1 cellular context compared by ENCODE assay signal in the genomic region with DNA sequence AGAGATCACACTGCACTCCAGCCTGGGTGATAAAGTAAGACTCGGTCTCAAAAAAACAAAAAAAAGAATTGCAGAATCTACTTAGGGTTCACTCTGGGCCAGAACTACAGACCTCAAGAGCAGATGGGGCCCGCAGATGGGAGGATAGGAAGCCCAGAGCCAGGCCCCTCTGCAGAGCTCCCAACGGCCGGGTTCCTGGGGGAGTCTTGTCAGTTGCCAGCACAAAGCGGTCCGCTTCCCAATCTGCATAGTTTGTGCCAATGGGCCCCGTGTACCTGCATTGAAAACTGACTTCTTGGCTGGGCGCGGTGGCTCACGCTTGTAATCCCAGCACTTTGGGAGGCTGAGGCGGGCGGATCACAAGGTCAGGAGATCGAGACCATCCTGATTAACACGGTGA.
TF ChIP-seq lines count a peak whose summit lies in the region.

No MANE protein-coding gene starts in this region.

TF ChIP-seq in GM23338, 12 proteins besides CTCF, POLR2A, EP300 and RAD21 (continued from another document):
- TF ChIP-seq, protein P1, sequence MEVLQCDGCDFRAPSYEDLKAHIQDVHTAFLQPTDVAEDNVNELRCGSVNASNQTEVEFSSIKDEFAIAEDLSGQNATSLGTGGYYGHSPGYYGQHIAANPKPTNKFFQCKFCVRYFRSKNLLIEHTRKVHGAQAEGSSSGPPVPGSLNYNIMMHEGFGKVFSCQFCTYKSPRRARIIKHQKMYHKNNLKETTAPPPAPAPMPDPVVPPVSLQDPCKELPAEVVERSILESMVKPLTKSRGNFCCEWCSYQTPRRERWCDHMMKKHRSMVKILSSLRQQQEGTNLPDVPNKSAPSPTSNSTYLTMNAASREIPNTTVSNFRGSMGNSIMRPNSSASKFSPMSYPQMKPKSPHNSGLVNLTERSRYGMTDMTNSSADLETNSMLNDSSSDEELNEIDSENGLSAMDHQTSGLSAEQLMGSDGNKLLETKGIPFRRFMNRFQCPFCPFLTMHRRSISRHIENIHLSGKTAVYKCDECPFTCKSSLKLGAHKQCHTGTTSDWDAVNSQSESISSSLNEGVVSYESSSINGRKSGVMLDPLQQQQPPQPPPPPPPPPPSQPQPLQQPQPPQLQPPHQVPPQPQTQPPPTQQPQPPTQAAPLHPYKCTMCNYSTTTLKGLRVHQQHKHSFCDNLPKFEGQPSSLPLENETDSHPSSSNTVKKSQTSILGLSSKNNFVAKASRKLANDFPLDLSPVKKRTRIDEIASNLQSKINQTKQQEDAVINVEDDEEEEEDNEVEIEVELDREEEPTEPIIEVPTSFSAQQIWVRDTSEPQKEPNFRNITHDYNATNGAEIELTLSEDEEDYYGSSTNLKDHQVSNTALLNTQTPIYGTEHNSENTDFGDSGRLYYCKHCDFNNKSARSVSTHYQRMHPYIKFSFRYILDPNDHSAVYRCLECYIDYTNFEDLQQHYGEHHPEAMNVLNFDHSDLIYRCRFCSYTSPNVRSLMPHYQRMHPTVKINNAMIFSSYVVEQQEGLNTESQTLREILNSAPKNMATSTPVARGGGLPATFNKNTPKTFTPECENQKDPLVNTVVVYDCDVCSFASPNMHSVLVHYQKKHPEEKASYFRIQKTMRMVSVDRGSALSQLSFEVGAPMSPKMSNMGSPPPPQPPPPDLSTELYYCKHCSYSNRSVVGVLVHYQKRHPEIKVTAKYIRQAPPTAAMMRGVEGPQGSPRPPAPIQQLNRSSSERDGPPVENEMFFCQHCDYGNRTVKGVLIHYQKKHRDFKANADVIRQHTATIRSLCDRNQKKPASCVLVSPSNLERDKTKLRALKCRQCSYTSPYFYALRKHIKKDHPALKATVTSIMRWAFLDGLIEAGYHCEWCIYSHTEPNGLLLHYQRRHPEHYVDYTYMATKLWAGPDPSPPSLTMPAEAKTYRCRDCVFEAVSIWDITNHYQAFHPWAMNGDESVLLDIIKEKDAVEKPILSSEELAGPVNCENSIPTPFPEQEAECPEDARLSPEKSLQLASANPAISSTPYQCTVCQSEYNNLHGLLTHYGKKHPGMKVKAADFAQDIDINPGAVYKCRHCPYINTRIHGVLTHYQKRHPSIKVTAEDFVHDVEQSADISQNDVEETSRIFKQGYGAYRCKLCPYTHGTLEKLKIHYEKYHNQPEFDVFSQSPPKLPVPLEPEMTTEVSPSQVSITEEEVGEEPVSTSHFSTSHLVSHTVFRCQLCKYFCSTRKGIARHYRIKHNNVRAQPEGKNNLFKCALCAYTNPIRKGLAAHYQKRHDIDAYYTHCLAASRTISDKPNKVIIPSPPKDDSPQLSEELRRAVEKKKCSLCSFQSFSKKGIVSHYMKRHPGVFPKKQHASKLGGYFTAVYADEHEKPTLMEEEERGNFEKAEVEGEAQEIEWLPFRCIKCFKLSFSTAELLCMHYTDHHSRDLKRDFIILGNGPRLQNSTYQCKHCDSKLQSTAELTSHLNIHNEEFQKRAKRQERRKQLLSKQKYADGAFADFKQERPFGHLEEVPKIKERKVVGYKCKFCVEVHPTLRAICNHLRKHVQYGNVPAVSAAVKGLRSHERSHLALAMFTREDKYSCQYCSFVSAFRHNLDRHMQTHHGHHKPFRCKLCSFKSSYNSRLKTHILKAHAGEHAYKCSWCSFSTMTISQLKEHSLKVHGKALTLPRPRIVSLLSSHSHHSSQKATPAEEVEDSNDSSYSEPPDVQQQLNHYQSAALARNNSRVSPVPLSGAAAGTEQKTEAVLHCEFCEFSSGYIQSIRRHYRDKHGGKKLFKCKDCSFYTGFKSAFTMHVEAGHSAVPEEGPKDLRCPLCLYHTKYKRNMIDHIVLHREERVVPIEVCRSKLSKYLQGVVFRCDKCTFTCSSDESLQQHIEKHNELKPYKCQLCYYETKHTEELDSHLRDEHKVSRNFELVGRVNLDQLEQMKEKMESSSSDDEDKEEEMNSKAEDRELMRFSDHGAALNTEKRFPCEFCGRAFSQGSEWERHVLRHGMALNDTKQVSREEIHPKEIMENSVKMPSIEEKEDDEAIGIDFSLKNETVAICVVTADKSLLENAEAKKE (CRISPR knock-in tag; IDR thresholded peaks at IDR 0.05): no peak
- TF ChIP-seq CREB1 (CRISPR knock-in tag; IDR thresholded peaks at IDR 0.05; ENCODE audit: low read depth): no peak
- TF ChIP-seq, protein P2, sequence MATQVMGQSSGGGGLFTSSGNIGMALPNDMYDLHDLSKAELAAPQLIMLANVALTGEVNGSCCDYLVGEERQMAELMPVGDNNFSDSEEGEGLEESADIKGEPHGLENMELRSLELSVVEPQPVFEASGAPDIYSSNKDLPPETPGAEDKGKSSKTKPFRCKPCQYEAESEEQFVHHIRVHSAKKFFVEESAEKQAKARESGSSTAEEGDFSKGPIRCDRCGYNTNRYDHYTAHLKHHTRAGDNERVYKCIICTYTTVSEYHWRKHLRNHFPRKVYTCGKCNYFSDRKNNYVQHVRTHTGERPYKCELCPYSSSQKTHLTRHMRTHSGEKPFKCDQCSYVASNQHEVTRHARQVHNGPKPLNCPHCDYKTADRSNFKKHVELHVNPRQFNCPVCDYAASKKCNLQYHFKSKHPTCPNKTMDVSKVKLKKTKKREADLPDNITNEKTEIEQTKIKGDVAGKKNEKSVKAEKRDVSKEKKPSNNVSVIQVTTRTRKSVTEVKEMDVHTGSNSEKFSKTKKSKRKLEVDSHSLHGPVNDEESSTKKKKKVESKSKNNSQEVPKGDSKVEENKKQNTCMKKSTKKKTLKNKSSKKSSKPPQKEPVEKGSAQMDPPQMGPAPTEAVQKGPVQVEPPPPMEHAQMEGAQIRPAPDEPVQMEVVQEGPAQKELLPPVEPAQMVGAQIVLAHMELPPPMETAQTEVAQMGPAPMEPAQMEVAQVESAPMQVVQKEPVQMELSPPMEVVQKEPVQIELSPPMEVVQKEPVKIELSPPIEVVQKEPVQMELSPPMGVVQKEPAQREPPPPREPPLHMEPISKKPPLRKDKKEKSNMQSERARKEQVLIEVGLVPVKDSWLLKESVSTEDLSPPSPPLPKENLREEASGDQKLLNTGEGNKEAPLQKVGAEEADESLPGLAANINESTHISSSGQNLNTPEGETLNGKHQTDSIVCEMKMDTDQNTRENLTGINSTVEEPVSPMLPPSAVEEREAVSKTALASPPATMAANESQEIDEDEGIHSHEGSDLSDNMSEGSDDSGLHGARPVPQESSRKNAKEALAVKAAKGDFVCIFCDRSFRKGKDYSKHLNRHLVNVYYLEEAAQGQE (IDR thresholded peaks at IDR 0.05; ENCODE audit: unreplicated experiment): no peak
- TF ChIP-seq ZNF331 (CRISPR knock-in tag; IDR thresholded peaks at IDR 0.05; ENCODE audit: low read depth): no peak
- TF ChIP-seq EZH2 (IDR thresholded peaks at IDR 0.05; ENCODE audit: low read depth, unreplicated experiment): no peak
- no peak for TF ChIP-seq NANOG (IDR thresholded peaks at IDR 0.05; ENCODE audit: borderline replicate concordance)
- TF ChIP-seq EZH2phosphoT487 (IDR thresholded peaks at IDR 0.05; ENCODE audit: unreplicated experiment): no peak
- no peak for TF ChIP-seq STAT1 (IDR thresholded peaks at IDR 0.05; ENCODE audit: unreplicated experiment)
- TF ChIP-seq, protein P3, sequence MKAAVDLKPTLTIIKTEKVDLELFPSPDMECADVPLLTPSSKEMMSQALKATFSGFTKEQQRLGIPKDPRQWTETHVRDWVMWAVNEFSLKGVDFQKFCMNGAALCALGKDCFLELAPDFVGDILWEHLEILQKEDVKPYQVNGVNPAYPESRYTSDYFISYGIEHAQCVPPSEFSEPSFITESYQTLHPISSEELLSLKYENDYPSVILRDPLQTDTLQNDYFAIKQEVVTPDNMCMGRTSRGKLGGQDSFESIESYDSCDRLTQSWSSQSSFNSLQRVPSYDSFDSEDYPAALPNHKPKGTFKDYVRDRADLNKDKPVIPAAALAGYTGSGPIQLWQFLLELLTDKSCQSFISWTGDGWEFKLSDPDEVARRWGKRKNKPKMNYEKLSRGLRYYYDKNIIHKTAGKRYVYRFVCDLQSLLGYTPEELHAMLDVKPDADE (IDR thresholded peaks at IDR 0.05): no peak
- no peak for TF ChIP-seq ZNF114 (CRISPR knock-in tag; IDR thresholded peaks at IDR 0.05)
